ENCODE assay signal across 11 cellular contexts in genomic region chr17:77783991-77784820, GRCh38.
DNase-seq lines count a peak whose midpoint lies in the region; ATAC-seq and TF ChIP-seq lines count a peak whose summit lies in the region.
"Had no signal": no experiment of that assay in that cellular context is flagged by ENCODE, and none has a peak within 500 bp of the region (broad histone marks: within the 10 kb centered on the region; RNA-seq: fewer than 3 reads in every experiment).

No MANE protein-coding gene starts in this region.

- H3K9ac ChIP-seq in neural progenitor cell: no peak overlapping the region

- H3K9me3 ChIP-seq in neural progenitor cell (ENCODE audit: low read depth): no peaks in the 10 kb centered on the region
- H3K9me3 ChIP-seq: breast epithelium had no signal

- peaks cover 51% of the 10 kb centered on the region for H3K27me3 ChIP-seq in neural progenitor cell
- H3K27me3 ChIP-seq: breast epithelium had no signal

- no peak overlapping the region for H3K4me3 ChIP-seq in neural progenitor cell
- H3K4me3 ChIP-seq: breast epithelium had no signal

- CTCF ChIA-PET in Calu3 (lab: Charles Lee): no interaction called here

- DNase-seq in RPMI8226 (peak; percentile 29), activated T-cell treated with anti-CD3 and anti-CD28 coated beads for 4 hours (peak; percentile 38), Calu3 (no peak), KG1 (lab: John Stamatoyannopoulos, UW) (no peak), neural progenitor cell (ENCODE audit: low spot score) (no peak)
- DNase-seq in naive thymus-derived CD8-positive, alpha-beta T cell: peak; percentile 20 to 76 (median 56)
- DNase-seq in stimulated activated CD8-positive, alpha-beta memory T cell treated with anti-CD3 and anti-CD28 coated beads, Interleukin-7, amount 100 ng/mL, for 4 hours (ENCODE audit: low read depth in 2 of 2): peak; percentile 51 to 61
- DNase-seq: DMS153, SHP77 had no signal

- H3K27ac Mint-ChIP-seq in naive thymus-derived CD8-positive, alpha-beta T cell: peak overlapping the region; percentile 83 to 98 (median 90)
- H3K27ac Mint-ChIP-seq in Calu3 (ENCODE audit: unreplicated experiment): no peak overlapping the region
- no peak overlapping the region for H3K27ac Mint-ChIP-seq in neural progenitor cell

- no peaks in the 10 kb centered on the region for H4K20me1 ChIP-seq in neural progenitor cell (ENCODE audit: low read depth)

- no TSS peak for BruUV-seq in Calu3 (replicated peaks; lab: Mats Ljungman, UMichigan)

- H3K4me1 Mint-ChIP-seq in naive thymus-derived CD8-positive, alpha-beta T cell: peaks cover 6 to 20% (median 11%) of the 10 kb centered on the region in 4 donors
- H3K4me1 Mint-ChIP-seq in Calu3 (ENCODE audit: low read depth, unreplicated experiment) (no peaks in the 10 kb centered on the region), neural progenitor cell (peaks cover 36% of the 10 kb centered on the region)

- H3K9me3 Mint-ChIP-seq in naive thymus-derived CD8-positive, alpha-beta T cell: no peaks in the 10 kb centered on the region
- H3K9me3 Mint-ChIP-seq in Calu3 (ENCODE audit: low read depth, unreplicated experiment) (no peaks in the 10 kb centered on the region), neural progenitor cell (no peaks in the 10 kb centered on the region)

- peak; percentile 96 to 97 for ATAC-seq in naive thymus-derived CD8-positive, alpha-beta T cell
- ATAC-seq in HG03280 (IDR thresholded peaks at IDR 0.05; ENCODE audit: unreplicated experiment): no peak

- intact Hi-C loops in Calu3 (cut with micrococcal nuclease; ENCODE audit: unreplicated experiment): no loop called here

- H3K4me3 Mint-ChIP-seq in naive thymus-derived CD8-positive, alpha-beta T cell: peak overlapping the region in 9 of 10 donors; percentile 38 to 66 (median 52)
- no peak overlapping the region for H3K4me3 Mint-ChIP-seq in Calu3 (ENCODE audit: low read depth, unreplicated experiment)
- no peak overlapping the region for H3K4me3 Mint-ChIP-seq in neural progenitor cell

- POLR2A ChIA-PET in naive thymus-derived CD8-positive, alpha-beta T cell (lab: Charles Lee): interaction anchor here (1.4 to 1.6 kb wide), 2 partner anchors 97 to 174 kb away, joined by 9 to 21 read pairs; partner anchors contain the start of gene TNRC6C

- peaks cover 19% of the 10 kb centered on the region for H3F3A ChIP-seq in neural progenitor cell (ENCODE audit: low read depth)

- H3K36me3 Mint-ChIP-seq in naive thymus-derived CD8-positive, alpha-beta T cell: no peaks in the 10 kb centered on the region
- H3K36me3 Mint-ChIP-seq in Calu3 (ENCODE audit: insufficient read depth, unreplicated experiment): peaks cover 5% of the 10 kb centered on the region
- H3K36me3 Mint-ChIP-seq in neural progenitor cell: no peaks in the 10 kb centered on the region

- peaks cover 28% of the 10 kb centered on the region for H3K4me1 ChIP-seq in neural progenitor cell

- H3K4me2 ChIP-seq in neural progenitor cell: no peak overlapping the region

- H3K27ac ChIP-seq in neural progenitor cell: no peak overlapping the region
- H3K27ac ChIP-seq: breast epithelium had no signal

- TF ChIP-seq CTCF in Calu3 (IDR thresholded peaks at IDR 0.05; ENCODE audit: unreplicated experiment): no peak
- TF ChIP-seq CTCF in neural progenitor cell (IDR thresholded peaks at IDR 0.05): no peak

- H3K36me3 ChIP-seq in neural progenitor cell: no peaks in the 10 kb centered on the region
- H3K36me3 ChIP-seq: breast epithelium had no signal

- H3K79me2 ChIP-seq in neural progenitor cell (ENCODE audit: low read depth): no peaks in the 10 kb centered on the region

- H2AFZ ChIP-seq in neural progenitor cell (replicated peaks): no peak overlapping the region

- peaks cover 0 to 3% (median 0%) of the 10 kb centered on the region in 5 donors for H3K27me3 Mint-ChIP-seq in naive thymus-derived CD8-positive, alpha-beta T cell
- peaks cover 99% of the 10 kb centered on the region for H3K27me3 Mint-ChIP-seq in Calu3 (ENCODE audit: unreplicated experiment)
- peaks cover 15% of the 10 kb centered on the region for H3K27me3 Mint-ChIP-seq in neural progenitor cell (ENCODE audit: insufficient read depth, low read depth)

Comparison
In these comparisons a context has a peak if more than half of its experiments do, and no peak if none do; other contexts are left out.
1. DNase-seq: peak in RPMI8226 (single experiment), activated T-cell treated with anti-CD3 and anti-CD28 coated beads for 4 hours (single experiment), naive thymus-derived CD8-positive, alpha-beta T cell (10 of 10) and stimulated activated CD8-positive, alpha-beta memory T cell treated with anti-CD3 and anti-CD28 coated beads, Interleukin-7, amount 100 ng/mL, for 4 hours (2 of 2); none in Calu3 (single experiment), KG1 (single experiment) and neural progenitor cell (single experiment).
2. H3K27ac Mint-ChIP-seq: peak in naive thymus-derived CD8-positive, alpha-beta T cell (10 of 10); none in Calu3 (single experiment) and neural progenitor cell (single experiment).
3. H3K4me3 Mint-ChIP-seq: peak in naive thymus-derived CD8-positive, alpha-beta T cell (9 of 10); none in Calu3 (single experiment) and neural progenitor cell (single experiment).